9 cellular contexts compared by ENCODE assay signal in genomic region chr10:1049425-1049958, GRCh38. TPM values are rescaled to one million over a fixed set of nuclear protein-coding genes. Genes with fewer than 3 reads are reported as not detected.
DNase-seq lines count a peak whose midpoint lies in the region; ATAC-seq, FAIRE-seq and TF ChIP-seq lines count a peak whose summit lies in the region.
"Had no signal": no experiment of that assay in that cellular context is flagged by ENCODE, and none has a peak within 500 bp of the region (broad histone marks: within the 10 kb centered on the region; RNA-seq: fewer than 3 reads in every experiment).

No MANE protein-coding gene starts in this region.

- POLR2A ChIA-PET in activated naive CD8-positive, alpha-beta T cell treated with anti-CD3 and anti-CD28 coated beads, Interleukin-2, amount 10 ng/mL, durations not matched to agents 7 days and 5 days (lab: Charles Lee): interaction anchor here (0.9 to 2.9 kb wide), 11 partner anchors 8 to 913 kb away, joined by 3 to 17 read pairs (median 5); partner anchors contain the start of genes GTPBP4 and LARP4B

- H3K9me3 Mint-ChIP-seq in activated naive CD4-positive, alpha-beta T cell treated with anti-CD3 and anti-CD28 coated beads for 36 hours: no peaks in the 10 kb centered on the region
- H3K9me3 Mint-ChIP-seq in activated naive CD8-positive, alpha-beta T cell treated with anti-CD3 and anti-CD28 coated beads, Interleukin-2, amount 10 ng/mL, durations not matched to agents 7 days and 5 days: no peaks in the 10 kb centered on the region

- H3K27ac ChIP-seq in tibial artery: peak overlapping the region; percentile 99

- H3K4me3 ChIP-seq in tibial artery: peak overlapping the region; percentile 89 to 97

- TF ChIP-seq CTCF in tibial artery (IDR thresholded peaks at IDR 0.05): no peak

- peak overlapping the region; percentile 94 for H3K4me3 Mint-ChIP-seq in activated naive CD4-positive, alpha-beta T cell treated with anti-CD3 and anti-CD28 coated beads for 36 hours
- peak overlapping the region; percentile 95 for H3K4me3 Mint-ChIP-seq in activated naive CD8-positive, alpha-beta T cell treated with anti-CD3 and anti-CD28 coated beads, Interleukin-2, amount 10 ng/mL, durations not matched to agents 7 days and 5 days

- peaks cover 40% of the 10 kb centered on the region for H3K36me3 Mint-ChIP-seq in activated naive CD4-positive, alpha-beta T cell treated with anti-CD3 and anti-CD28 coated beads for 36 hours (ENCODE audit: low read depth)
- H3K36me3 Mint-ChIP-seq in activated naive CD8-positive, alpha-beta T cell treated with anti-CD3 and anti-CD28 coated beads, Interleukin-2, amount 10 ng/mL, durations not matched to agents 7 days and 5 days: peaks cover 36% of the 10 kb centered on the region

- peak overlapping the region; percentile 97 for H3K27ac Mint-ChIP-seq in activated naive CD4-positive, alpha-beta T cell treated with anti-CD3 and anti-CD28 coated beads for 36 hours
- H3K27ac Mint-ChIP-seq in activated naive CD8-positive, alpha-beta T cell treated with anti-CD3 and anti-CD28 coated beads, Interleukin-2, amount 10 ng/mL, durations not matched to agents 7 days and 5 days: peak overlapping the region; percentile 97

- H3K9me3 ChIP-seq in tibial artery: no peaks in the 10 kb centered on the region

- H3K36me3 ChIP-seq in tibial artery: peaks cover 0 to 19% (median 17%) of the 10 kb centered on the region in 3 donors

- no peaks in the 10 kb centered on the region for H3K27me3 Mint-ChIP-seq in activated naive CD4-positive, alpha-beta T cell treated with anti-CD3 and anti-CD28 coated beads for 36 hours (ENCODE audit: low read depth)
- H3K27me3 Mint-ChIP-seq in activated naive CD8-positive, alpha-beta T cell treated with anti-CD3 and anti-CD28 coated beads, Interleukin-2, amount 10 ng/mL, durations not matched to agents 7 days and 5 days: no peaks in the 10 kb centered on the region

- intact Hi-C loops in activated naive CD4-positive, alpha-beta T cell treated with anti-CD3 and anti-CD28 coated beads for 36 hours (cut with micrococcal nuclease): loop anchor here (1.0 to 2.0 kb wide), 4 partner anchors 13 to 118 kb away; partner anchors contain the start of genes GTPBP4 and LARP4B
- intact Hi-C loops in left colon (cut with DNase I, micrococcal nuclease) (no loop called here), tibial artery (cut with DNase I; ENCODE audit: low total_unique reads) (no loop called here)

- ATAC-seq in activated naive CD8-positive, alpha-beta T cell treated with anti-CD3 and anti-CD28 coated beads, Interleukin-2, amount 10 ng/mL, durations not matched to agents 7 days and 5 days (ENCODE audit: low read depth): no peak
- peak; percentile 5 for ATAC-seq in left colon
- ATAC-seq in HG02973 (IDR thresholded peaks at IDR 0.05; ENCODE audit: unreplicated experiment): no peak
- ATAC-seq in GM19467 (IDR thresholded peaks at IDR 0.05; ENCODE audit: unreplicated experiment): no peak

- CTCF ChIA-PET in activated naive CD4-positive, alpha-beta T cell treated with anti-CD3 and anti-CD28 coated beads for 36 hours (lab: Charles Lee): interaction anchor here (0.5 to 1.4 kb wide), 2 partner anchors 24 to 201 kb away, joined by 3 to 4 read pairs; no protein-coding TSS in a partner anchor

- no peak for FAIRE-seq in frontal cortex (lab: Jason Lieb, UNC)
- FAIRE-seq: endometrium had no signal

- no peaks in the 10 kb centered on the region for H3K27me3 ChIP-seq in tibial artery

- H3K4me1 ChIP-seq in tibial artery: peaks cover 0 to 37% (median 15%) of the 10 kb centered on the region in 4 donors

- no peak for DNase-seq in activated naive CD4-positive, alpha-beta T cell treated with anti-CD3 and anti-CD28 coated beads for 36 hours
- no peak for DNase-seq in activated naive CD4-positive, alpha-beta T cell treated with anti-CD3 and anti-CD28 coated beads, Interleukin-2, amount 50 U/mL, for 16 hours
- no peak for DNase-seq in activated naive CD8-positive, alpha-beta T cell treated with anti-CD3 and anti-CD28 coated beads, Interleukin-2, amount 10 ng/mL, durations not matched to agents 7 days and 5 days
- DNase-seq in left colon (no peak), tibial artery (peak; percentile 30 to 71), frontal cortex (ENCODE audit: low spot score in 2 of 2) (no peak)

- H3K4me1 Mint-ChIP-seq in activated naive CD4-positive, alpha-beta T cell treated with anti-CD3 and anti-CD28 coated beads for 36 hours (ENCODE audit: low read depth): peaks cover 66% of the 10 kb centered on the region
- H3K4me1 Mint-ChIP-seq in activated naive CD8-positive, alpha-beta T cell treated with anti-CD3 and anti-CD28 coated beads, Interleukin-2, amount 10 ng/mL, durations not matched to agents 7 days and 5 days: peaks cover 50% of the 10 kb centered on the region

RNA-seq across cellular contexts. Expression of gene IDI1, which starts 0.6 kb away (rescaled TPM):
- 10 to 100 TPM; 68.2 to 68.5 TPM for total RNA-seq in activated naive CD4-positive, alpha-beta T cell treated with anti-CD3 and anti-CD28 coated beads for 36 hours
- total RNA-seq in activated naive CD8-positive, alpha-beta T cell treated with anti-CD3 and anti-CD28 coated beads, Interleukin-2, amount 10 ng/mL, durations not matched to agents 7 days and 5 days: 10 to 100 TPM; 53.8 to 57.6 TPM
- total RNA-seq in left colon (100 to 1,000 TPM in 1 of 2 donors, 10 to 100 TPM in 1; 65.2 to 132 TPM), frontal cortex (160 TPM)

RNA-seq across cellular contexts. Expression of gene WDR37, which starts 6.7 kb away (rescaled TPM):
- 10 to 100 TPM; 14.0 to 16.0 TPM for total RNA-seq in activated naive CD4-positive, alpha-beta T cell treated with anti-CD3 and anti-CD28 coated beads for 36 hours
- total RNA-seq in activated naive CD8-positive, alpha-beta T cell treated with anti-CD3 and anti-CD28 coated beads, Interleukin-2, amount 10 ng/mL, durations not matched to agents 7 days and 5 days: 10 to 100 TPM; 30.4 to 34.4 TPM
- total RNA-seq in left colon (10 to 100 TPM; 16.9 to 20.0 TPM), frontal cortex (32.6 TPM)

RNA-seq across cellular contexts. Expression of gene IDI2, which starts 23.8 kb away (rescaled TPM):
- total RNA-seq in activated naive CD4-positive, alpha-beta T cell treated with anti-CD3 and anti-CD28 coated beads for 36 hours: not detected
- not detected for total RNA-seq in activated naive CD8-positive, alpha-beta T cell treated with anti-CD3 and anti-CD28 coated beads, Interleukin-2, amount 10 ng/mL, durations not matched to agents 7 days and 5 days
- total RNA-seq in left colon (not detected), frontal cortex (not detected)

Comparison
In these comparisons a context has a peak if more than half of its experiments do, and no peak if none do; other contexts are left out.
1. DNase-seq: peak in tibial artery (2 of 2); none in activated naive CD4-positive, alpha-beta T cell treated with anti-CD3 and anti-CD28 coated beads for 36 hours (single experiment), activated naive CD4-positive, alpha-beta T cell treated with anti-CD3 and anti-CD28 coated beads, Interleukin-2, amount 50 U/mL, for 16 hours (single experiment), activated naive CD8-positive, alpha-beta T cell treated with anti-CD3 and anti-CD28 coated beads, Interleukin-2, amount 10 ng/mL, durations not matched to agents 7 days and 5 days (single experiment), left colon (0 of 2) and frontal cortex (0 of 2).